ENCODE assay signal across 18 cellular contexts in genomic region chr16:83453977-83454376, GRCh38.
DNase-seq lines count a peak whose midpoint lies in the region; ATAC-seq lines count a peak whose summit lies in the region.
"Had no signal": no experiment of that assay in that cellular context is flagged by ENCODE, and none has a peak within 500 bp of the region (broad histone marks: within the 10 kb centered on the region; RNA-seq: fewer than 3 reads in every experiment).

No MANE protein-coding gene starts in this region.

- DNase-seq in stimulated activated CD4-positive, alpha-beta T cell treated with anti-CD3 and anti-CD28 coated beads, Interleukin-1b, Interleukin-23, amount 100 ng/mL, for 48 hours = no peak
- DNase-seq in activated effector memory CD4-positive, alpha-beta T cell treated with Interleukin-2 at 50 U/mL for 16 hours = no peak
- DNase-seq in DMS53 (lab: John Stamatoyannopoulos, UW) = no peak
- DNase-seq in CD1c-positive myeloid dendritic cell (ENCODE audit: extremely low spot score) = no peak
- DNase-seq: activated CD4-positive, alpha-beta T cell treated with anti-CD3 and anti-CD28 coated beads for 1 hour; activated gamma-delta T cell treated with Interleukin-2 at 50 U/mL for 16 hours; CD4-positive, alpha-beta T cell; DND-41; H7; kidney glomerular epithelial cell; mesendoderm; NCI-H2029 treated with DMSO at 0.1 percent for 48 hours; NCI-H524 treated with DMSO at 0.1 percent for 48 hours; uterus had no signal

- peak; percentile 65 for ATAC-seq in GM18502 (IDR thresholded peaks at IDR 0.05; ENCODE audit: poor library complexity, unreplicated experiment)
- peak; percentile 59 for ATAC-seq in GM19438 (IDR thresholded peaks at IDR 0.05; ENCODE audit: low read depth, unreplicated experiment)
- peak; percentile 41 for ATAC-seq in HG02840 (IDR thresholded peaks at IDR 0.05; ENCODE audit: low FRiP score, unreplicated experiment)
- peak; percentile 72 for ATAC-seq in HG03354 (IDR thresholded peaks at IDR 0.05; ENCODE audit: poor library complexity, severe bottlenecking, unreplicated experiment)
